In genomic region chr5:127338501-127338900, GRCh38 we compare ENCODE assay signal across 1 cellular context.
TF ChIP-seq lines count a peak whose summit lies in the region.

No MANE protein-coding gene starts in this region.

TF ChIP-seq in GM23338, 12 proteins besides CTCF, POLR2A, EP300 and RAD21 (continued from another document):
- no peak for TF ChIP-seq ZNF462 (CRISPR knock-in tag; IDR thresholded peaks at IDR 0.05)
- no peak for TF ChIP-seq EZH2phosphoT487 (IDR thresholded peaks at IDR 0.05; ENCODE audit: unreplicated experiment)
- no peak for TF ChIP-seq REST (IDR thresholded peaks at IDR 0.05; ENCODE audit: unreplicated experiment)
- TF ChIP-seq ZNF331 (CRISPR knock-in tag; IDR thresholded peaks at IDR 0.05; ENCODE audit: low read depth) = no peak
- no peak for TF ChIP-seq ZNF114 (CRISPR knock-in tag; IDR thresholded peaks at IDR 0.05)
- TF ChIP-seq EZH2 (IDR thresholded peaks at IDR 0.05; ENCODE audit: low read depth, unreplicated experiment) = no peak
- TF ChIP-seq CREB1 (CRISPR knock-in tag; IDR thresholded peaks at IDR 0.05; ENCODE audit: low read depth) = no peak
- TF ChIP-seq NANOG (IDR thresholded peaks at IDR 0.05; ENCODE audit: borderline replicate concordance) = no peak
- no peak for TF ChIP-seq POLR2AphosphoS5 (IDR thresholded peaks at IDR 0.05; ENCODE audit: low read depth)
- no peak for TF ChIP-seq ETS1 (IDR thresholded peaks at IDR 0.05)
- no peak for TF ChIP-seq STAT1 (IDR thresholded peaks at IDR 0.05; ENCODE audit: unreplicated experiment)
